In the genomic region with DNA sequence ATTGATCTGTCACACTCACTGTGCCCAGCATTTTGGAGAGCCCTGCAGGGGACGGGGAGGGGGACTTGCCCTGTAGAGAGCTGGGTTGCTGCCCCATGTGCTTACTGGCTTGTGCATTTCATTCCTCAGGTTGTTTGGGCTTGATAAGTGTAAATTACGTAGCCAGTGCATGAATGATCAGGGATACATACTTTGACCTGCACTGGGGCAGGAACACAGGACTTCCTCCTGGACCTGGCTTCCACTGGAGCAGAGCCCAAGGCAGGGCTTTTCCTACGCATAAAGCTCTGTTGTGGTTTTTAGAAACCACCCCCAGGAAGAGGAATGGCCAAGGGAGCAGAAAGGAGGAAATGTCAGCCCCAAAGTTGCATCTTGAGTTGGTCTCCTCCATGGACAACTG, we compare ENCODE assay signal across 5 cellular contexts.
A peak's percentile ranks its signal among the peaks of the same experiment; 100 is the strongest.
DNase-seq lines count a peak whose midpoint lies in the region; ATAC-seq, FAIRE-seq and TF ChIP-seq lines count a peak whose summit lies in the region.
"Not testable (repeated sequence)": the region's sequence is repeated elsewhere in the genome, so short reads cannot be mapped to it uniquely, and the experiment has no call there.

No MANE protein-coding gene starts in this region.

- FAIRE-seq in keratinocyte (lab: Jason Lieb, UNC) = peak; percentile 13

- not testable (repeated sequence) for H3K9ac ChIP-seq in keratinocyte (ENCODE audit: control insufficient read depth, extremely low read depth, insufficient read depth, low read length)

- dilution Hi-C loops in keratinocyte (cut with MboI; ENCODE audit: extremely low pct_ligation_motif_present, low sequenced_read_pairs) = not testable (repeated sequence)

- DNase-seq in keratinocyte (ENCODE audit: low read depth, low spot score); left colon; left lobe of liver (ENCODE audit: low spot score); right lobe of liver; mucosa of descending colon: not testable (repeated sequence)

- not testable (repeated sequence) for H3K36me3 ChIP-seq in keratinocyte (ENCODE audit: control insufficient read depth in 2 of 2, extremely low read depth in 1 of 2, insufficient read depth in 2 of 2, low read length in 2 of 2); right lobe of liver; mucosa of descending colon (ENCODE audit: low read depth)

- H3K4me3 ChIP-seq in keratinocyte (ENCODE audit: control insufficient read depth in 2 of 3, extremely low read depth in 1 of 3, insufficient read depth in 2 of 3, low read depth in 1 of 3, low read length in 3 of 3); right lobe of liver; mucosa of descending colon: not testable (repeated sequence)

- peak; percentile 66 for ATAC-seq in left colon
- ATAC-seq in left lobe of liver = peak; percentile 61
- ATAC-seq in right lobe of liver = peak; percentile 31 to 57 (median 49)
- peak; percentile 62 for ATAC-seq in mucosa of descending colon

- H3K27me3 ChIP-seq in keratinocyte (ENCODE audit: control insufficient read depth, extremely low read depth, insufficient read depth, low read length); right lobe of liver: not testable (repeated sequence)

- H3K27ac ChIP-seq in keratinocyte (ENCODE audit: control insufficient read depth, insufficient read depth, low read length); right lobe of liver: not testable (repeated sequence)

- TF ChIP-seq POLR2A in right lobe of liver (IDR thresholded peaks at IDR 0.05) = not testable (repeated sequence)

- H3K9me1 ChIP-seq in keratinocyte (ENCODE audit: control insufficient read depth, extremely low read depth, insufficient read depth, low read length) = not testable (repeated sequence)

- H3K4me1 ChIP-seq in keratinocyte (ENCODE audit: control insufficient read depth, extremely low read depth, insufficient read depth, low read length); right lobe of liver; mucosa of descending colon (ENCODE audit: low read depth): not testable (repeated sequence)

- not testable (repeated sequence) for H2AFZ ChIP-seq in keratinocyte (ENCODE audit: control insufficient read depth, low read length)

- WGBS in right lobe of liver (ENCODE audit: insufficient coverage, low coverage, low lambda C conversion rate, missing lambda C conversion rate) = no CpG with 5 or more reads among the region's 3 CpGs

- H4K20me1 ChIP-seq in keratinocyte (ENCODE audit: control insufficient read depth, extremely low read depth, insufficient read depth, low read length) = not testable (repeated sequence)

- H3K9me3 ChIP-seq in keratinocyte (ENCODE audit: control insufficient read depth, low read depth, low read length); right lobe of liver; mucosa of descending colon: not testable (repeated sequence)

- TF ChIP-seq CTCF in keratinocyte (optimal IDR thresholded peaks at IDR 0.05 in 1 of 3, IDR thresholded peaks at IDR 0.05 in 1 of 3, conservative IDR thresholded peaks at IDR 0.05 in 1 of 3; ENCODE audit: extremely low read depth in 1 of 3, insufficient read depth in 2 of 3, low read length in 3 of 3); right lobe of liver (IDR thresholded peaks at IDR 0.05); mucosa of descending colon (IDR thresholded peaks at IDR 0.05): not testable (repeated sequence)

- intact Hi-C loops in left colon (cut with DNase I, micrococcal nuclease); right lobe of liver (cut with DNase I); mucosa of descending colon (cut with DNase I, micrococcal nuclease): not testable (repeated sequence)

- H3K79me2 ChIP-seq in keratinocyte (ENCODE audit: control insufficient read depth, insufficient read depth, low read length) = not testable (repeated sequence)

- not testable (repeated sequence) for H3K4me2 ChIP-seq in keratinocyte (ENCODE audit: control insufficient read depth, extremely low read depth, insufficient read depth, low read depth, low read length)
